In the genomic region with DNA sequence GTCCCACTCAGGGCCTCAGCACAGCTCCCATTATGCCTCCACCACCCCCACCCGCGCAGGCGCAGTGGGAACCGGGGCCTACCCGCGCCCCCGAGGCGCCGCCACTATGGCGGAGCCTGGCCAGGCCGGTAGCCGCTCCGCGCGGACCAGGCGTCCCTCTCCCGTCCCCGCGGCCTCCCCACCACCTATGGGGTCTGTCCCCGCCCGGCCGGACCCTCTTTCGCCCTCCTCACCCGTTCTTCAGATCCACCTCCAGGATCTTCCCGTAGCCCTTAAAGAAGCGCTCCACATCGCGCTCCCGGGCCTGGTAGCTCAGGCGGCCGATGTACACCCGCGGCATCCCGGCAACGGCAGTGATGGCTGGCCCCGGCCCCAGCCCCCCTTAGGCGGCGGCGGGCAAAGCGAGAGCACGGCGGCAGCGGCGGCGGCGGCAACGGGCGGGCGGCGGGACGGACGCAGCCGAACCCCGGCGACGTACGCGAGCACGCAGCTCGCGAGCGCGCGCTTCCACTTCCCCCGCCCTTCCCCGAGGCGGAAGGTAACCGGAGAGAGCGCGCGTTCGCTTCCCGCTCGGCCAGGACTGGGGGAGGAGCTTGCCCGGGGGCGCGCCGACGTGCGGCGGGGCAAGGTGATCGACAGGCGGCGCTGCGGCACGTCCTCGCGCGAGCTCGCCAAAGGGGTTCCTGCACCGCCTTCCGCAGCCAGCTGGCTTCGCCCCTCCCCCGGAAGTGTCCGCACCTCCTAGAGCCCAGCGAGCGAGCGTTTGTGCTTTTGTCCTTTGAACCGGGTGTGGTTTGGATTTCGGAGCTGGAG, we compare ENCODE assay signal across 1 cellular context.
A peak's percentile ranks its signal among the peaks of the same experiment; 100 is the strongest.
TF ChIP-seq lines count a peak whose summit lies in the region.

A gene (minus strand): TSS at position 488 of the 813 bp plus-strand sequence. CDS start 148 bp downstream, at position 340.

TF ChIP-seq in HepG2, 621 proteins besides CTCF, POLR2A, EP300 and RAD21 (continued from another document and continues in another):
- TF ChIP-seq, protein P1, sequence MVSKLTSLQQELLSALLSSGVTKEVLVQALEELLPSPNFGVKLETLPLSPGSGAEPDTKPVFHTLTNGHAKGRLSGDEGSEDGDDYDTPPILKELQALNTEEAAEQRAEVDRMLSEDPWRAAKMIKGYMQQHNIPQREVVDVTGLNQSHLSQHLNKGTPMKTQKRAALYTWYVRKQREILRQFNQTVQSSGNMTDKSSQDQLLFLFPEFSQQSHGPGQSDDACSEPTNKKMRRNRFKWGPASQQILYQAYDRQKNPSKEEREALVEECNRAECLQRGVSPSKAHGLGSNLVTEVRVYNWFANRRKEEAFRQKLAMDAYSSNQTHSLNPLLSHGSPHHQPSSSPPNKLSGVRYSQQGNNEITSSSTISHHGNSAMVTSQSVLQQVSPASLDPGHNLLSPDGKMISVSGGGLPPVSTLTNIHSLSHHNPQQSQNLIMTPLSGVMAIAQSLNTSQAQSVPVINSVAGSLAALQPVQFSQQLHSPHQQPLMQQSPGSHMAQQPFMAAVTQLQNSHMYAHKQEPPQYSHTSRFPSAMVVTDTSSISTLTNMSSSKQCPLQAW (CRISPR knock-in tag; IDR thresholded peaks at IDR 0.05), result peak; percentile 86
- TF ChIP-seq, protein P2, sequence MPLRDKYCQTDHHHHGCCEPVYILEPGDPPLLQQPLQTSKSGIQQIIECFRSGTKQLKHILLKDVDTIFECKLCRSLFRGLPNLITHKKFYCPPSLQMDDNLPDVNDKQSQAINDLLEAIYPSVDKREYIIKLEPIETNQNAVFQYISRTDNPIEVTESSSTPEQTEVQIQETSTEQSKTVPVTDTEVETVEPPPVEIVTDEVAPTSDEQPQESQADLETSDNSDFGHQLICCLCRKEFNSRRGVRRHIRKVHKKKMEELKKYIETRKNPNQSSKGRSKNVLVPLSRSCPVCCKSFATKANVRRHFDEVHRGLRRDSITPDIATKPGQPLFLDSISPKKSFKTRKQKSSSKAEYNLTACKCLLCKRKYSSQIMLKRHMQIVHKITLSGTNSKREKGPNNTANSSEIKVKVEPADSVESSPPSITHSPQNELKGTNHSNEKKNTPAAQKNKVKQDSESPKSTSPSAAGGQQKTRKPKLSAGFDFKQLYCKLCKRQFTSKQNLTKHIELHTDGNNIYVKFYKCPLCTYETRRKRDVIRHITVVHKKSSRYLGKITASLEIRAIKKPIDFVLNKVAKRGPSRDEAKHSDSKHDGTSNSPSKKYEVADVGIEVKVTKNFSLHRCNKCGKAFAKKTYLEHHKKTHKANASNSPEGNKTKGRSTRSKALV (CRISPR knock-in tag; IDR thresholded peaks at IDR 0.05), result peak; percentile 35; the same call in 1 of the 2 replicates
- TF ChIP-seq NFYB (CRISPR knock-in tag; IDR thresholded peaks at IDR 0.05) (no peak; the same call in none of the 2 replicates), NRL (CRISPR knock-in tag; IDR thresholded peaks at IDR 0.05; ENCODE audit: borderline replicate concordance) (no peak; the same call in none of the 2 replicates), ZNF737 (CRISPR knock-in tag; IDR thresholded peaks at IDR 0.05; ENCODE audit: borderline replicate concordance) (no peak), HNF4G (IDR thresholded peaks at IDR 0.05; ENCODE audit: borderline replicate concordance, low read depth, low read length) (peak; percentile 83), HNF4G (CRISPR knock-in tag; IDR thresholded peaks at IDR 0.05; ENCODE audit: borderline replicate concordance, low read depth) (peak; percentile 23; the same call in 1 of the 2 replicates), ZFP36L1 (CRISPR knock-in tag; IDR thresholded peaks at IDR 0.05) (peak; percentile 70; the same call in 1 of the 2 replicates), GATAD1 (CRISPR knock-in tag; IDR thresholded peaks at IDR 0.05) (peak; percentile 78), KLF11 (CRISPR knock-in tag; IDR thresholded peaks at IDR 0.05) (no peak; the same call in 1 of the 2 replicates), KAT2B (IDR thresholded peaks at IDR 0.05; ENCODE audit: borderline replicate concordance, low read depth, low read length) (no peak), CREM (IDR thresholded peaks at IDR 0.05) (no peak; the same call in 1 of the 2 replicates), CREM (CRISPR knock-in tag; IDR thresholded peaks at IDR 0.05) (no peak), NCOA2 (CRISPR knock-in tag; IDR thresholded peaks at IDR 0.05) (peak; percentile 18; the same call in 1 of the 2 replicates), AGO1 (IDR thresholded peaks at IDR 0.05; ENCODE audit: low read depth, low read length, poor library complexity, severe bottlenecking) (no peak), HNRNPK (IDR thresholded peaks at IDR 0.05; ENCODE audit: low read depth, low read length, poor library complexity, severe bottlenecking) (peak; percentile 60), NR1H2 (CRISPR knock-in tag; IDR thresholded peaks at IDR 0.05; ENCODE audit: borderline replicate concordance, low read depth) (no peak), CC2D1A (CRISPR knock-in tag; IDR thresholded peaks at IDR 0.05) (no peak), MEIS2 (CRISPR knock-in tag; IDR thresholded peaks at IDR 0.05) (peak; percentile 24), ZNF563 (CRISPR knock-in tag; IDR thresholded peaks at IDR 0.05) (peak; percentile 56), ZNF441 (CRISPR knock-in tag; IDR thresholded peaks at IDR 0.05; ENCODE audit: borderline replicate concordance) (peak; percentile 21; the same call in 1 of the 2 replicates), ATF7 (IDR thresholded peaks at IDR 0.05) (no peak), ATF7 (CRISPR knock-in tag; IDR thresholded peaks at IDR 0.05) (0 out of 2 replicates have a peak, but pooled peaks have one; percentile 16), ZNF850 (CRISPR knock-in tag; conservative IDR thresholded peaks at IDR 0.05) (no peak), SMAD1 (CRISPR knock-in tag; IDR thresholded peaks at IDR 0.05; ENCODE audit: borderline replicate concordance, low read depth) (peak; percentile 83; the same call in 1 of the 2 replicates), NPAS2 (CRISPR knock-in tag; IDR thresholded peaks at IDR 0.05; ENCODE audit: borderline replicate concordance) (no peak), ZNF317 (CRISPR knock-in tag; IDR thresholded peaks at IDR 0.05) (no peak; the same call in 1 of the 2 replicates), RFX1 (IDR thresholded peaks at IDR 0.05) (no peak), SOX5 (CRISPR knock-in tag; IDR thresholded peaks at IDR 0.05; ENCODE audit: borderline replicate concordance) (0 out of 2 replicates have a peak, but pooled peaks have one; percentile 56), PLRG1 (conservative IDR thresholded peaks at IDR 0.05) (no peak), ZBTB7B (CRISPR knock-in tag; IDR thresholded peaks at IDR 0.05) (0 out of 2 replicates have a peak, but pooled peaks have one; percentile 27), POLR2G (IDR thresholded peaks at IDR 0.05; ENCODE audit: low read depth, low read length) (peak; percentile 84), JDP2 (CRISPR knock-in tag; IDR thresholded peaks at IDR 0.05; ENCODE audit: borderline replicate concordance) (peak; percentile 19; the same call in 1 of the 2 replicates), NFIC (IDR thresholded peaks at IDR 0.05; ENCODE audit: low read length) (no peak), SP5 (CRISPR knock-in tag; IDR thresholded peaks at IDR 0.05; ENCODE audit: borderline replicate concordance, low read depth) (peak; percentile 80), ZNF335 (CRISPR knock-in tag; IDR thresholded peaks at IDR 0.05) (no peak)
- TF ChIP-seq, protein P3, sequence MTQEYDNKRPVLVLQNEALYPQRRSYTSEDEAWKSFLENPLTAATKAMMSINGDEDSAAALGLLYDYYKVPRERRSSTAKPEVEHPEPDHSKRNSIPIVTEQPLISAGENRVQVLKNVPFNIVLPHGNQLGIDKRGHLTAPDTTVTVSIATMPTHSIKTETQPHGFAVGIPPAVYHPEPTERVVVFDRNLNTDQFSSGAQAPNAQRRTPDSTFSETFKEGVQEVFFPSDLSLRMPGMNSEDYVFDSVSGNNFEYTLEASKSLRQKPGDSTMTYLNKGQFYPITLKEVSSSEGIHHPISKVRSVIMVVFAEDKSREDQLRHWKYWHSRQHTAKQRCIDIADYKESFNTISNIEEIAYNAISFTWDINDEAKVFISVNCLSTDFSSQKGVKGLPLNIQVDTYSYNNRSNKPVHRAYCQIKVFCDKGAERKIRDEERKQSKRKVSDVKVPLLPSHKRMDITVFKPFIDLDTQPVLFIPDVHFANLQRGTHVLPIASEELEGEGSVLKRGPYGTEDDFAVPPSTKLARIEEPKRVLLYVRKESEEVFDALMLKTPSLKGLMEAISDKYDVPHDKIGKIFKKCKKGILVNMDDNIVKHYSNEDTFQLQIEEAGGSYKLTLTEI (CRISPR knock-in tag; conservative IDR thresholded peaks at IDR 0.05), result no peak
- TF ChIP-seq, protein P4, sequence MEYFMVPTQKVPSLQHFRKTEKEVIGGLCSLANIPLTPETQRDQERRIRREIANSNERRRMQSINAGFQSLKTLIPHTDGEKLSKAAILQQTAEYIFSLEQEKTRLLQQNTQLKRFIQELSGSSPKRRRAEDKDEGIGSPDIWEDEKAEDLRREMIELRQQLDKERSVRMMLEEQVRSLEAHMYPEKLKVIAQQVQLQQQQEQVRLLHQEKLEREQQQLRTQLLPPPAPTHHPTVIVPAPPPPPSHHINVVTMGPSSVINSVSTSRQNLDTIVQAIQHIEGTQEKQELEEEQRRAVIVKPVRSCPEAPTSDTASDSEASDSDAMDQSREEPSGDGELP (IDR thresholded peaks at IDR 0.05; ENCODE audit: borderline replicate concordance, low read depth), result peak; percentile 98
- TF ChIP-seq, protein P5, sequence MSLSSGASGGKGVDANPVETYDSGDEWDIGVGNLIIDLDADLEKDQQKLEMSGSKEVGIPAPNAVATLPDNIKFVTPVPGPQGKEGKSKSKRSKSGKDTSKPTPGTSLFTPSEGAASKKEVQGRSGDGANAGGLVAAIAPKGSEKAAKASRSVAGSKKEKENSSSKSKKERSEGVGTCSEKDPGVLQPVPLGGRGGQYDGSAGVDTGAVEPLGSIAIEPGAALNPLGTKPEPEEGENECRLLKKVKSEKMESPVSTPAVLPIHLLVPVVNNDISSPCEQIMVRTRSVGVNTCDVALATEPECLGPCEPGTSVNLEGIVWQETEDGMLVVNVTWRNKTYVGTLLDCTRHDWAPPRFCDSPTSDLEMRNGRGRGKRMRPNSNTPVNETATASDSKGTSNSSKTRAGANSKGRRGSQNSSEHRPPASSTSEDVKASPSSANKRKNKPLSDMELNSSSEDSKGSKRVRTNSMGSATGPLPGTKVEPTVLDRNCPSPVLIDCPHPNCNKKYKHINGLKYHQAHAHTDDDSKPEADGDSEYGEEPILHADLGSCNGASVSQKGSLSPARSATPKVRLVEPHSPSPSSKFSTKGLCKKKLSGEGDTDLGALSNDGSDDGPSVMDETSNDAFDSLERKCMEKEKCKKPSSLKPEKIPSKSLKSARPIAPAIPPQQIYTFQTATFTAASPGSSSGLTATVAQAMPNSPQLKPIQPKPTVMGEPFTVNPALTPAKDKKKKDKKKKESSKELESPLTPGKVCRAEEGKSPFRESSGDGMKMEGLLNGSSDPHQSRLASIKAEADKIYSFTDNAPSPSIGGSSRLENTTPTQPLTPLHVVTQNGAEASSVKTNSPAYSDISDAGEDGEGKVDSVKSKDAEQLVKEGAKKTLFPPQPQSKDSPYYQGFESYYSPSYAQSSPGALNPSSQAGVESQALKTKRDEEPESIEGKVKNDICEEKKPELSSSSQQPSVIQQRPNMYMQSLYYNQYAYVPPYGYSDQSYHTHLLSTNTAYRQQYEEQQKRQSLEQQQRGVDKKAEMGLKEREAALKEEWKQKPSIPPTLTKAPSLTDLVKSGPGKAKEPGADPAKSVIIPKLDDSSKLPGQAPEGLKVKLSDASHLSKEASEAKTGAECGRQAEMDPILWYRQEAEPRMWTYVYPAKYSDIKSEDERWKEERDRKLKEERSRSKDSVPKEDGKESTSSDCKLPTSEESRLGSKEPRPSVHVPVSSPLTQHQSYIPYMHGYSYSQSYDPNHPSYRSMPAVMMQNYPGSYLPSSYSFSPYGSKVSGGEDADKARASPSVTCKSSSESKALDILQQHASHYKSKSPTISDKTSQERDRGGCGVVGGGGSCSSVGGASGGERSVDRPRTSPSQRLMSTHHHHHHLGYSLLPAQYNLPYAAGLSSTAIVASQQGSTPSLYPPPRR (CRISPR knock-in tag; IDR thresholded peaks at IDR 0.05; ENCODE audit: borderline replicate concordance), result peak; percentile 38
- TF ChIP-seq, protein P6, sequence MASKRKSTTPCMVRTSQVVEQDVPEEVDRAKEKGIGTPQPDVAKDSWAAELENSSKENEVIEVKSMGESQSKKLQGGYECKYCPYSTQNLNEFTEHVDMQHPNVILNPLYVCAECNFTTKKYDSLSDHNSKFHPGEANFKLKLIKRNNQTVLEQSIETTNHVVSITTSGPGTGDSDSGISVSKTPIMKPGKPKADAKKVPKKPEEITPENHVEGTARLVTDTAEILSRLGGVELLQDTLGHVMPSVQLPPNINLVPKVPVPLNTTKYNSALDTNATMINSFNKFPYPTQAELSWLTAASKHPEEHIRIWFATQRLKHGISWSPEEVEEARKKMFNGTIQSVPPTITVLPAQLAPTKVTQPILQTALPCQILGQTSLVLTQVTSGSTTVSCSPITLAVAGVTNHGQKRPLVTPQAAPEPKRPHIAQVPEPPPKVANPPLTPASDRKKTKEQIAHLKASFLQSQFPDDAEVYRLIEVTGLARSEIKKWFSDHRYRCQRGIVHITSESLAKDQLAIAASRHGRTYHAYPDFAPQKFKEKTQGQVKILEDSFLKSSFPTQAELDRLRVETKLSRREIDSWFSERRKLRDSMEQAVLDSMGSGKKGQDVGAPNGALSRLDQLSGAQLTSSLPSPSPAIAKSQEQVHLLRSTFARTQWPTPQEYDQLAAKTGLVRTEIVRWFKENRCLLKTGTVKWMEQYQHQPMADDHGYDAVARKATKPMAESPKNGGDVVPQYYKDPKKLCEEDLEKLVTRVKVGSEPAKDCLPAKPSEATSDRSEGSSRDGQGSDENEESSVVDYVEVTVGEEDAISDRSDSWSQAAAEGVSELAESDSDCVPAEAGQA (IDR thresholded peaks at IDR 0.05; ENCODE audit: low read depth), result peak; percentile 53; the same call in 1 of the 2 replicates
- TF ChIP-seq, protein P6 (CRISPR knock-in tag; IDR thresholded peaks at IDR 0.05; ENCODE audit: borderline replicate concordance), result no peak
- TF ChIP-seq, protein P7, sequence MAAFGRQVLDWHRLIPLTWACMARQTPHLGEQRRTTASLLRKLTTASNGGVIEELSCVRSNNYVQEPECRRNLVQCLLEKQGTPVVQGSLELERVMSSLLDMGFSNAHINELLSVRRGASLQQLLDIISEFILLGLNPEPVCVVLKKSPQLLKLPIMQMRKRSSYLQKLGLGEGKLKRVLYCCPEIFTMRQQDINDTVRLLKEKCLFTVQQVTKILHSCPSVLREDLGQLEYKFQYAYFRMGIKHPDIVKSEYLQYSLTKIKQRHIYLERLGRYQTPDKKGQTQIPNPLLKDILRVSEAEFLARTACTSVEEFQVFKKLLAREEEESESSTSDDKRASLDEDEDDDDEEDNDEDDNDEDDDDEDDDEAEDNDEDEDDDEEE (CRISPR knock-in tag; IDR thresholded peaks at IDR 0.05), result peak; percentile 99
